ENCODE assay signal across 11 cellular contexts in genomic region chr12:56150563-56150962, GRCh38. TPM values are rescaled to one million over a fixed set of nuclear protein-coding genes. Genes with fewer than 3 reads are reported as not detected.
DNase-seq lines count a peak whose midpoint lies in the region; ATAC-seq, FAIRE-seq and TF ChIP-seq lines count a peak whose summit lies in the region.
"Had no signal": no experiment of that assay in that cellular context is flagged by ENCODE, and none has a peak within 500 bp of the region (broad histone marks: within the 10 kb centered on the region; RNA-seq: fewer than 3 reads in every experiment).

No MANE protein-coding gene starts in this region.

- DNase-seq in CD14-positive monocyte (ENCODE audit: low spot score), result no peak
- DNase-seq in GM23248, result peak; percentile 64
- no peak for DNase-seq in activated CD4-positive, alpha-beta memory T cell treated with anti-CD3 and anti-CD28 coated beads, Interleukin-2, amount 10 ng/mL, durations not matched to agents 7 days and 5 days
- peak; percentile 53 for DNase-seq in iris pigment epithelial cell (ENCODE audit: low read depth)
- no peak for DNase-seq in left lobe of liver (ENCODE audit: low spot score)
- DNase-seq in HEK293T (ENCODE audit: extremely low spot score), result no peak
- DNase-seq in smooth muscle cell (lab: John Stamatoyannopoulos, UW; ENCODE audit: unreplicated experiment), result no peak
- DNase-seq in RCC 7860 (ENCODE audit: low spot score), result no peak
- DNase-seq: central memory CD4-positive, alpha-beta T cell; retina; T1000 had no signal

- peak overlapping the region in 1 of 2 donors; percentile 48 for H3K4me3 Mint-ChIP-seq in CD14-positive monocyte
- peak overlapping the region; percentile 94 for H3K4me3 Mint-ChIP-seq in activated CD4-positive, alpha-beta memory T cell treated with anti-CD3 and anti-CD28 coated beads, Interleukin-2, amount 10 ng/mL, durations not matched to agents 7 days and 5 days

- H3K9me3 ChIP-seq in GM23248 (ENCODE audit: low read depth) (no peaks in the 10 kb centered on the region), smooth muscle cell (replicated peaks; ENCODE audit: low read depth) (no peaks in the 10 kb centered on the region)

- 65 to 67% methylated on average over 3 of the region's 3 CpGs for WGBS in GM23248 (ENCODE audit: low coverage in 1 of 2, low lambda C conversion rate in 2 of 2, missing lambda C conversion rate in 2 of 2), 2 experiments
- 84% methylated on average over 3 of the region's 3 CpGs for WGBS in smooth muscle cell (ENCODE audit: low lambda C conversion rate)

- peaks cover 5 to 12% of the 10 kb centered on the region in 2 donors for H3K36me3 Mint-ChIP-seq in CD14-positive monocyte
- peaks cover 20% of the 10 kb centered on the region for H3K36me3 Mint-ChIP-seq in activated CD4-positive, alpha-beta memory T cell treated with anti-CD3 and anti-CD28 coated beads, Interleukin-2, amount 10 ng/mL, durations not matched to agents 7 days and 5 days (ENCODE audit: low read depth)

- H3K4me3 ChIP-seq in GM23248 (no peak overlapping the region), smooth muscle cell (no peak overlapping the region)

- H3K9me2 ChIP-seq in GM23248 (ENCODE audit: insufficient read depth), result no peaks in the 10 kb centered on the region

- H4K20me1 ChIP-seq in GM23248 (ENCODE audit: insufficient read depth) (no peaks in the 10 kb centered on the region), smooth muscle cell (ENCODE audit: low read depth) (no peaks in the 10 kb centered on the region)

- TF ChIP-seq CTCF in CD14-positive monocyte (IDR thresholded peaks at IDR 0.05) (no peak), smooth muscle cell (IDR thresholded peaks at IDR 0.05; ENCODE audit: borderline replicate concordance, insufficient read depth, poor library complexity, severe bottlenecking) (no peak)

- H3K4me1 Mint-ChIP-seq in CD14-positive monocyte, result peaks cover 28% of the 10 kb centered on the region
- peaks cover 51% of the 10 kb centered on the region for H3K4me1 Mint-ChIP-seq in activated CD4-positive, alpha-beta memory T cell treated with anti-CD3 and anti-CD28 coated beads, Interleukin-2, amount 10 ng/mL, durations not matched to agents 7 days and 5 days

- peaks cover 15% of the 10 kb centered on the region for H3F3A ChIP-seq in GM23248 (ENCODE audit: insufficient read depth)
- H3F3A ChIP-seq in smooth muscle cell (ENCODE audit: low read depth), result peaks cover 6% of the 10 kb centered on the region

- FAIRE-seq in RCC 7860 (lab: Jason Lieb, UNC), result no peak

- peaks cover 11% of the 10 kb centered on the region for H3K79me2 ChIP-seq in GM23248 (ENCODE audit: insufficient read depth)
- H3K79me2 ChIP-seq in smooth muscle cell (ENCODE audit: low read depth), result peaks cover 10% of the 10 kb centered on the region

- H3K9ac ChIP-seq in GM23248 (no peak overlapping the region), smooth muscle cell (ENCODE audit: low read depth) (no peak overlapping the region)

- H2AFZ ChIP-seq in GM23248 (no peak overlapping the region), smooth muscle cell (ENCODE audit: low read depth) (no peak overlapping the region)

- peak overlapping the region; percentile 83 to 97 (median 88) for H3K27ac Mint-ChIP-seq in CD14-positive monocyte
- peak overlapping the region; percentile 100 for H3K27ac Mint-ChIP-seq in activated CD4-positive, alpha-beta memory T cell treated with anti-CD3 and anti-CD28 coated beads, Interleukin-2, amount 10 ng/mL, durations not matched to agents 7 days and 5 days

- CTCF ChIA-PET in activated CD4-positive, alpha-beta memory T cell treated with anti-CD3 and anti-CD28 coated beads, Interleukin-2, amount 10 ng/mL, durations not matched to agents 7 days and 5 days (lab: Charles Lee), result interaction anchor here (1.1 to 2.0 kb wide), 5 partner anchors 11 to 39 kb away, joined by 4 to 18 read pairs (median 6); partner anchors contain the start of genes ESYT1 and SMARCC2
- CTCF ChIA-PET in HEK293T (lab: Yijun Ruan, JAX), result no interaction called here

- peaks cover 0 to 4% (median 2%) of the 10 kb centered on the region in 3 donors for H3K27me3 Mint-ChIP-seq in CD14-positive monocyte (ENCODE audit: low read depth in 3 of 3)
- H3K27me3 Mint-ChIP-seq in activated CD4-positive, alpha-beta memory T cell treated with anti-CD3 and anti-CD28 coated beads, Interleukin-2, amount 10 ng/mL, durations not matched to agents 7 days and 5 days, result no peaks in the 10 kb centered on the region

- H3K4me1 ChIP-seq in GM23248 (ENCODE audit: insufficient read depth) (peaks cover 16% of the 10 kb centered on the region), smooth muscle cell (ENCODE audit: low read depth) (peaks cover 11% of the 10 kb centered on the region)

- intact Hi-C loops in CD14-positive monocyte (cut with micrococcal nuclease), result loop anchor here (2.0 to 5.0 kb wide), 2 partner anchors 22 to 33 kb away; partner anchors contain the start of genes ESYT1 (in 1 of the 2), RPL41 (in 1 of the 2) and ZC3H10 (in 1 of the 2)

- no peaks in the 10 kb centered on the region for H3K9me3 Mint-ChIP-seq in CD14-positive monocyte
- H3K9me3 Mint-ChIP-seq in activated CD4-positive, alpha-beta memory T cell treated with anti-CD3 and anti-CD28 coated beads, Interleukin-2, amount 10 ng/mL, durations not matched to agents 7 days and 5 days, result no peaks in the 10 kb centered on the region

- ATAC-seq in left lobe of liver, result no peak

- in situ Hi-C loops in GM23248 (cut with MboI), result no loop called here

- no peak overlapping the region for H3K27ac ChIP-seq in GM23248
- H3K27ac ChIP-seq in smooth muscle cell (ENCODE audit: low read depth), result no peak overlapping the region

- no peaks in the 10 kb centered on the region for H3K36me3 ChIP-seq in GM23248 (ENCODE audit: low read depth)
- no peaks in the 10 kb centered on the region for H3K36me3 ChIP-seq in smooth muscle cell (ENCODE audit: low read depth)

- H3K4me2 ChIP-seq in GM23248 (ENCODE audit: unreplicated experiment) (no peak overlapping the region), smooth muscle cell (no peak overlapping the region)

- POLR2A ChIA-PET in activated CD4-positive, alpha-beta memory T cell treated with anti-CD3 and anti-CD28 coated beads, Interleukin-2, amount 10 ng/mL, durations not matched to agents 7 days and 5 days (lab: Charles Lee), result interaction anchor here (0.7 to 5.5 kb wide), 6 partner anchors 11 to 46 kb away, joined by 3 to 66 read pairs (median 18); partner anchors contain the start of genes ESYT1, MYL6, PA2G4 and SMARCC2
- POLR2A ChIA-PET in HEK293T (lab: Yijun Ruan, JAX), result interaction anchor here (0.7 to 1.0 kb wide), 2 partner anchors 23 to 46 kb away, joined by 3 read pairs; partner anchors contain the start of genes ESYT1 and PA2G4

- H3K27me3 ChIP-seq in GM23248 (replicated peaks; ENCODE audit: insufficient read depth) (no peaks in the 10 kb centered on the region), smooth muscle cell (ENCODE audit: low read depth) (no peaks in the 10 kb centered on the region)

TF ChIP-seq in HEK293T, 16 proteins besides CTCF, POLR2A, EP300 and RAD21 (continues in another document):
- no peak for TF ChIP-seq L3MBTL2 (conservative IDR thresholded peaks at IDR 0.05)
- TF ChIP-seq HDGF (IDR thresholded peaks at IDR 0.05; ENCODE audit: borderline replicate concordance), result no peak
- no peak for TF ChIP-seq LEF1 (IDR thresholded peaks at IDR 0.05; ENCODE audit: borderline replicate concordance)
- TF ChIP-seq NFRKB (IDR thresholded peaks at IDR 0.05), result no peak
- no peak for TF ChIP-seq SUZ12 (IDR thresholded peaks at IDR 0.05)
- no peak for TF ChIP-seq SP1 (IDR thresholded peaks at IDR 0.05)
- TF ChIP-seq ZNF384 (IDR thresholded peaks at IDR 0.05), result no peak
- TF ChIP-seq FOXM1 (IDR thresholded peaks at IDR 0.05; ENCODE audit: borderline replicate concordance), result no peak

RNA-seq across cellular contexts. Expression of gene MYL6B, which starts 1.8 kb away (rescaled TPM):
- 1 to 10 TPM; 4.1 to 4.3 TPM for polyA plus RNA-seq in CD14-positive monocyte
- 23.5 and 53.2 TPM in 2 replicates for total RNA-seq in GM23248 (2014; rRNA removed; shearing (Covaris generic))
- polyA plus RNA-seq in GM23248 (2016; fragmentation: Nextera tagmentation; extraction: Ambion mirVana), result 67.8 and 72.8 TPM in 2 replicates
- 10 to 100 TPM; 60.4 to 63.2 TPM for total RNA-seq in activated CD4-positive, alpha-beta memory T cell treated with anti-CD3 and anti-CD28 coated beads, Interleukin-2, amount 10 ng/mL, durations not matched to agents 7 days and 5 days
- total RNA-seq in left lobe of liver, result 6.5 TPM
- 44.5 and 59.0 TPM in 2 replicates for total RNA-seq in smooth muscle cell
- 107 and 121 TPM in 2 replicates for polyA plus RNA-seq in smooth muscle cell

RNA-seq across cellular contexts. Expression of gene MYL6, which starts 7.6 kb away (rescaled TPM):
- polyA plus RNA-seq in CD14-positive monocyte (1,000 to 10,000 TPM; 3,189 to 3,939 TPM), GM23248 (2016; fragmentation: Nextera tagmentation; extraction: Ambion mirVana) (3,948 and 3,969 TPM in 2 replicates), smooth muscle cell (4,165 and 4,181 TPM in 2 replicates)
- total RNA-seq in GM23248 (2014; rRNA removed; shearing (Covaris generic)), result 2,633 and 2,662 TPM in 2 replicates
- 1,000 to 10,000 TPM; 1,594 to 1,602 TPM for total RNA-seq in activated CD4-positive, alpha-beta memory T cell treated with anti-CD3 and anti-CD28 coated beads, Interleukin-2, amount 10 ng/mL, durations not matched to agents 7 days and 5 days
- total RNA-seq in left lobe of liver (376 TPM), smooth muscle cell (2,329 and 2,776 TPM in 2 replicates)

RNA-seq across cellular contexts. Expression of gene ESYT1, which starts 22.5 kb away (rescaled TPM):
- polyA plus RNA-seq in CD14-positive monocyte (10 to 100 TPM; 74.2 to 81.1 TPM), GM23248 (2016; fragmentation: Nextera tagmentation; extraction: Ambion mirVana) (108 and 115 TPM in 2 replicates), smooth muscle cell (69.5 and 77.0 TPM in 2 replicates)
- total RNA-seq in GM23248 (2014; rRNA removed; shearing (Covaris generic)), result 164 and 216 TPM in 2 replicates
- total RNA-seq in activated CD4-positive, alpha-beta memory T cell treated with anti-CD3 and anti-CD28 coated beads, Interleukin-2, amount 10 ng/mL, durations not matched to agents 7 days and 5 days, result 100 to 1,000 TPM; 266 to 279 TPM
- total RNA-seq in left lobe of liver (62.2 TPM), smooth muscle cell (76.0 and 87.7 TPM in 2 replicates)

RNA-seq across cellular contexts. Expression of gene ZC3H10, which starts 32.5 kb away (rescaled TPM):
- polyA plus RNA-seq in CD14-positive monocyte (1 to 10 TPM; 1.7 to 1.8 TPM), GM23248 (2016; fragmentation: Nextera tagmentation; extraction: Ambion mirVana) (3.0 and 3.3 TPM in 2 replicates), smooth muscle cell (2.8 TPM in 2 replicates)
- total RNA-seq in GM23248 (2014; rRNA removed; shearing (Covaris generic)), result 1.9 and 2.7 TPM in 2 replicates
- 10 to 100 TPM in 1 of 2 experiments, 1 to 10 TPM in 1; 8.0 to 10.3 TPM for total RNA-seq in activated CD4-positive, alpha-beta memory T cell treated with anti-CD3 and anti-CD28 coated beads, Interleukin-2, amount 10 ng/mL, durations not matched to agents 7 days and 5 days
- total RNA-seq in left lobe of liver (4.6 TPM), smooth muscle cell (1.9 and 6.7 TPM in 2 replicates)

RNA-seq across cellular contexts. Expression of gene RPL41, which starts 34.1 kb away (rescaled TPM):
- polyA plus RNA-seq in CD14-positive monocyte (1,000 to 10,000 TPM; 2,986 to 3,308 TPM), GM23248 (2016; fragmentation: Nextera tagmentation; extraction: Ambion mirVana) (2,480 and 2,545 TPM in 2 replicates), smooth muscle cell (2,414 and 2,571 TPM in 2 replicates)
- total RNA-seq in GM23248 (2014; rRNA removed; shearing (Covaris generic)), result 1,463 and 1,892 TPM in 2 replicates
- total RNA-seq in activated CD4-positive, alpha-beta memory T cell treated with anti-CD3 and anti-CD28 coated beads, Interleukin-2, amount 10 ng/mL, durations not matched to agents 7 days and 5 days, result 1,000 to 10,000 TPM; 3,981 to 4,002 TPM
- total RNA-seq in left lobe of liver (1,359 TPM), smooth muscle cell (2,929 and 3,246 TPM in 2 replicates)

Comparison
In these comparisons a context has a peak if more than half of its experiments do, and no peak if none do; other contexts are left out.
1. DNase-seq: peak in GM23248 (single experiment) and iris pigment epithelial cell (single experiment); none in CD14-positive monocyte (single experiment), activated CD4-positive, alpha-beta memory T cell treated with anti-CD3 and anti-CD28 coated beads, Interleukin-2, amount 10 ng/mL, durations not matched to agents 7 days and 5 days (single experiment), left lobe of liver (single experiment), HEK293T (single experiment), smooth muscle cell (single experiment) and RCC 7860 (single experiment).